Comparison of ENCODE assay signal across 22 cellular contexts in genomic region chr10:63373176-63373575, GRCh38.
DNase-seq lines count a peak whose midpoint lies in the region; ATAC-seq, FAIRE-seq and TF ChIP-seq lines count a peak whose summit lies in the region.
"Had no signal": no experiment of that assay in that cellular context is flagged by ENCODE, and none has a peak within 500 bp of the region (broad histone marks: within the 10 kb centered on the region; RNA-seq: fewer than 3 reads in every experiment).

No MANE protein-coding gene starts in this region.

- H2AFZ ChIP-seq in HepG2 (ENCODE audit: low read length), result no peak overlapping the region
- H2AFZ ChIP-seq in ACC112 (ENCODE audit: low read length, unreplicated experiment), result no peak overlapping the region
- H2AFZ ChIP-seq in IMR-90 (replicated peaks; ENCODE audit: low read length, poor library complexity), result no peak overlapping the region

- H4K8ac ChIP-seq in IMR-90 (ENCODE audit: low read depth in 2 of 2, low read length in 2 of 2), result no peak overlapping the region

- H2AK9ac ChIP-seq in IMR-90 (replicated peaks; ENCODE audit: low read depth, low read length, poor library complexity), result no peak overlapping the region

- H3K79me2 ChIP-seq in HepG2 (ENCODE audit: insufficient read depth, low read length), result peaks cover 5% of the 10 kb centered on the region
- peaks cover 30% of the 10 kb centered on the region for H3K79me2 ChIP-seq in ACC112 (ENCODE audit: control insufficient read depth, insufficient read depth, low read length, unreplicated experiment)

- H3K9me3 ChIP-seq in HepG2 (ENCODE audit: low read length) (no peaks in the 10 kb centered on the region), right lobe of liver (no peaks in the 10 kb centered on the region), IMR-90 (ENCODE audit: control insufficient read depth, insufficient read depth, low read length) (no peaks in the 10 kb centered on the region), small intestine (ENCODE audit: control insufficient read depth, low read depth) (no peaks in the 10 kb centered on the region)
- H3K9me3 ChIP-seq: BE2C, BLaER1, Caco-2 had no signal

- ATAC-seq in HepG2, result no peak
- ATAC-seq in right lobe of liver, result no peak
- no peak for ATAC-seq in IMR-90 (ENCODE audit: low read depth)
- ATAC-seq: CD8-positive, alpha-beta T cell had no signal

- no peak overlapping the region for H3K14ac ChIP-seq in IMR-90 (replicated peaks; ENCODE audit: low read depth, low read length)

- in situ Hi-C loops in HepG2 (cut with HindIII; ENCODE audit: extremely low pct_ligation_motif_present, low pct_unique_long_range_greater_than_20kb) (no loop called here), IMR-90 (cut with MboI; ENCODE audit: low sequenced_read_pairs) (no loop called here)

- H3K9me1 ChIP-seq in IMR-90 (ENCODE audit: insufficient read depth, low read length), result no peaks in the 10 kb centered on the region

- POLR2A ChIA-PET in HepG2 (lab: Yijun Ruan, JAX), result no interaction called here
- POLR2A ChIA-PET in IMR-90 (lab: Charles Lee; ENCODE audit: unreplicated experiment), result no interaction called here
- POLR2A ChIA-PET in HEK293T (lab: Yijun Ruan, JAX), result no interaction called here

- TF ChIP-seq RAD21 in HepG2 (CRISPR knock-in tag; IDR thresholded peaks at IDR 0.05) (no peak), IMR-90 (IDR thresholded peaks at IDR 0.05; ENCODE audit: low read length) (no peak)

- H3K4me2 ChIP-seq in HepG2 (ENCODE audit: low read depth, low read length) (no peak overlapping the region), IMR-90 (ENCODE audit: low read depth, low read length) (no peak overlapping the region)

- no peak overlapping the region for H2BK120ac ChIP-seq in IMR-90 (ENCODE audit: low read depth, low read length)

- no peak for TF ChIP-seq EP300 in HepG2 (IDR thresholded peaks at IDR 0.05; ENCODE audit: low read depth in 2 of 2, low read length in 2 of 2)
- TF ChIP-seq EP300 in HepG2 (CRISPR knock-in tag; IDR thresholded peaks at IDR 0.05; ENCODE audit: borderline replicate concordance), result no peak

- no peak overlapping the region for H3K56ac ChIP-seq in IMR-90 (ENCODE audit: extremely low read depth, insufficient read depth, low read length)

- H3K36me3 ChIP-seq in HepG2 (replicated peaks in 1 of 2; ENCODE audit: control insufficient read depth in 1 of 2, insufficient read depth in 2 of 2, low read length in 2 of 2) (no peaks in the 10 kb centered on the region), right lobe of liver (no peaks in the 10 kb centered on the region), ACC112 (ENCODE audit: insufficient read depth, low read length) (peaks cover 5% of the 10 kb centered on the region; the same call in 1 of the 2 replicates), IMR-90 (ENCODE audit: control insufficient read depth, insufficient read depth, low read length) (no peaks in the 10 kb centered on the region), small intestine (ENCODE audit: control insufficient read depth in 2 of 2, insufficient read depth in 2 of 2, low read length in 2 of 2) (no peaks in the 10 kb centered on the region)
- H3K36me3 ChIP-seq: BE2C had no signal

- H3K9ac ChIP-seq in HepG2 (ENCODE audit: insufficient read depth, low read depth, low read length) (no peak overlapping the region), IMR-90 (ENCODE audit: low read depth, low read length) (no peak overlapping the region)
- H3K9ac ChIP-seq: BLaER1 had no signal

- no peak overlapping the region for H2BK5ac ChIP-seq in IMR-90 (ENCODE audit: low read depth, low read length, poor library complexity, severe bottlenecking)

- TF ChIP-seq CTCF in HepG2 (CRISPR knock-in tag; IDR thresholded peaks at IDR 0.05), result no peak
- TF ChIP-seq CTCF in right lobe of liver (IDR thresholded peaks at IDR 0.05), result no peak
- TF ChIP-seq CTCF in IMR-90 (conservative IDR thresholded peaks at IDR 0.05; ENCODE audit: low read depth, low read length), result no peak

- H3K79me1 ChIP-seq in IMR-90 (ENCODE audit: low read depth in 1 of 2, low read length in 2 of 2), result peaks cover 18 to 61% of the 10 kb centered on the region in 2 experiments

- intact Hi-C loops in HepG2 (cut with micrococcal nuclease; ENCODE audit: unreplicated experiment) (no loop called here), right lobe of liver (cut with DNase I) (no loop called here), IMR-90 (cut with micrococcal nuclease) (no loop called here)

- H4K20me1 ChIP-seq in HepG2 (ENCODE audit: insufficient read depth, low read length) (no peaks in the 10 kb centered on the region), IMR-90 (ENCODE audit: insufficient read depth, low read length) (no peaks in the 10 kb centered on the region; the same call in 1 of the 2 replicates)
- H4K20me1 ChIP-seq: BLaER1 had no signal

- dilution Hi-C loops in IMR-90 (cut with HindIII; ENCODE audit: low sequenced_read_pairs, unreplicated experiment), result no loop called here

- DNase-seq in HepG2 (ENCODE audit: low spot score) (no peak), right lobe of liver (no peak), IMR-90 (no peak), small intestine (no peak), NCI-H2196 treated with DMSO at 0.1 percent for 48 hours (lab: John Stamatoyannopoulos, UW; ENCODE audit: unreplicated experiment) (no peak), HEK293T (ENCODE audit: extremely low spot score) (no peak)
- no peak for DNase-seq in activated CD4-positive, alpha-beta T cell treated with anti-CD3 and anti-CD28 coated beads, Interleukin-2, amount 50 U/mL, for 1 hour
- DNase-seq: 8988T; ACHN; BE2C; C1 segment of cervical spinal cord; Caco-2; Calu3; CD4-positive, alpha-beta T cell; CD8-positive, alpha-beta T cell; DMS79 treated with DMSO at 0.1 percent for 48 hours; GF-D8 had no signal

- H3K27me3 ChIP-seq in HepG2 (ENCODE audit: control insufficient read depth in 1 of 2, insufficient read depth in 2 of 2, low read length in 2 of 2) (no peaks in the 10 kb centered on the region; a peak in 1 of 5 replicates), right lobe of liver (no peaks in the 10 kb centered on the region), ACC112 (ENCODE audit: insufficient read depth, low read length) (no peaks in the 10 kb centered on the region), IMR-90 (ENCODE audit: control insufficient read depth, insufficient read depth, low read length) (no peaks in the 10 kb centered on the region), small intestine (ENCODE audit: control insufficient read depth in 2 of 2, insufficient read depth in 2 of 2, low read length in 2 of 2) (no peaks in the 10 kb centered on the region)
- H3K27me3 ChIP-seq: BE2C, BLaER1 had no signal

- no peaks in the 10 kb centered on the region for H3K4me1 ChIP-seq in HepG2 (ENCODE audit: insufficient read depth, low read length)
- H3K4me1 ChIP-seq in right lobe of liver, result peaks cover 0 to 8% (median 0%) of the 10 kb centered on the region in 4 donors
- H3K4me1 ChIP-seq in ACC112 (ENCODE audit: control insufficient read depth, insufficient read depth, low read length, unreplicated experiment), result peaks cover 30% of the 10 kb centered on the region
- H3K4me1 ChIP-seq in IMR-90 (ENCODE audit: control insufficient read depth, insufficient read depth, low read length), result no peaks in the 10 kb centered on the region
- no peaks in the 10 kb centered on the region for H3K4me1 ChIP-seq in small intestine (ENCODE audit: control insufficient read depth in 2 of 2, insufficient read depth in 1 of 2, low read depth in 1 of 2, low read length in 1 of 2)
- H3K4me1 ChIP-seq: BE2C had no signal

- H2BK15ac ChIP-seq in IMR-90 (ENCODE audit: low read depth, low read length), result no peak overlapping the region

- no peak overlapping the region for H2AK5ac ChIP-seq in IMR-90 (ENCODE audit: low read depth, low read length)

- no peak overlapping the region for H3K4me3 ChIP-seq in HepG2 (replicated peaks in 1 of 3; ENCODE audit: insufficient read depth in 1 of 3, low read depth in 2 of 3, low read length in 3 of 3)
- no peak overlapping the region for H3K4me3 ChIP-seq in right lobe of liver
- H3K4me3 ChIP-seq in ACC112 (ENCODE audit: low read depth, low read length), result no peak overlapping the region
- no peak overlapping the region for H3K4me3 ChIP-seq in IMR-90 (ENCODE audit: insufficient read depth, low read depth, low read length)
- H3K4me3 ChIP-seq in small intestine (ENCODE audit: low read depth in 1 of 2, low read length in 2 of 2), result no peak overlapping the region
- H3K4me3 ChIP-seq: BLaER1 had no signal

- WGBS in HepG2 (ENCODE audit: low lambda C conversion rate), result 97% methylated on average over 3 of the region's 3 CpGs
- WGBS in right lobe of liver (ENCODE audit: insufficient coverage, low coverage, low lambda C conversion rate, missing lambda C conversion rate), result 72% methylated on average over 3 of the region's 3 CpGs
- WGBS in IMR-90 (ENCODE audit: extremely low coverage in 2 of 2, insufficient read length in 1 of 2), 2 experiments, result no CpG with 5 or more reads among the region's 3 CpGs
- 87 to 90% (median 87%) methylated on average over 3 of the region's 3 CpGs for WGBS in small intestine, 3 donors

- TF ChIP-seq POLR2A in HepG2 (IDR thresholded peaks at IDR 0.05; ENCODE audit: insufficient read depth in 1 of 2, low read depth in 2 of 2, low read length in 2 of 2), result no peak
- TF ChIP-seq POLR2A in right lobe of liver (IDR thresholded peaks at IDR 0.05), result no peak
- no peak for TF ChIP-seq POLR2A in IMR-90 (IDR thresholded peaks at IDR 0.05; ENCODE audit: low read depth, low read length)

- no peak overlapping the region for H3K23ac ChIP-seq in IMR-90 (ENCODE audit: low read depth, low read length)

- H3K4ac ChIP-seq in IMR-90 (ENCODE audit: low read depth, low read length), result no peak overlapping the region

- no peak for FAIRE-seq in HepG2 (lab: Jason Lieb, UNC)
- peak; percentile 5 for FAIRE-seq in small intestine (lab: Jason Lieb, UNC)
- FAIRE-seq: D721Med, GM12891, GM19239 had no signal

- no peak overlapping the region for H3K18ac ChIP-seq in IMR-90 (ENCODE audit: low read depth, low read length)

- H2BK20ac ChIP-seq in IMR-90 (ENCODE audit: low read depth, low read length), result no peak overlapping the region

- no peak overlapping the region for H3K27ac ChIP-seq in HepG2 (ENCODE audit: extremely low read length, insufficient read depth, low read length)
- H3K27ac ChIP-seq in right lobe of liver, result no peak overlapping the region
- H3K27ac ChIP-seq in ACC112 (ENCODE audit: low read depth, low read length), result 0 out of 2 replicates have a peak overlapping the region, but pooled peaks have one; percentile 98
- H3K27ac ChIP-seq in IMR-90 (ENCODE audit: insufficient read depth, low read length), result no peak overlapping the region
- no peak overlapping the region for H3K27ac ChIP-seq in small intestine (ENCODE audit: low read depth in 1 of 2, low read length in 1 of 2)
- H3K27ac ChIP-seq: BLaER1 had no signal

- CTCF ChIA-PET in HepG2 (lab: Yijun Ruan, JAX; ENCODE audit: low intra/inter-chr PET ratio, low total read pairs) (no interaction called here), IMR-90 (lab: Yijun Ruan, JAX) (no interaction called here), HEK293T (lab: Yijun Ruan, JAX) (no interaction called here)

- BruUV-seq in HepG2 (replicated peaks; lab: Mats Ljungman, UMichigan) (no TSS peak), IMR-90 (replicated peaks; lab: Mats Ljungman, UMichigan) (no TSS peak)

- no peak overlapping the region for H4K5ac ChIP-seq in IMR-90 (ENCODE audit: low read depth, low read length)

- no peak overlapping the region for H4K91ac ChIP-seq in IMR-90 (ENCODE audit: insufficient read depth, low read depth, low read length)

TF ChIP-seq in IMR-90, 13 proteins besides CTCF, POLR2A, EP300 and RAD21 (continues in another document):
- no peak for TF ChIP-seq NFE2L2 (IDR thresholded peaks at IDR 0.05; ENCODE audit: low read depth, low read length)
